19 cellular contexts compared by ENCODE assay signal in genomic region chr2:54067851-54068375, GRCh38. TPM values are rescaled to one million over a fixed set of nuclear protein-coding genes. Genes with fewer than 3 reads are reported as not detected.
DNase-seq lines count a peak whose midpoint lies in the region; ATAC-seq, FAIRE-seq and TF ChIP-seq lines count a peak whose summit lies in the region.
"Had no signal": no experiment of that assay in that cellular context is flagged by ENCODE, and none has a peak within 500 bp of the region (broad histone marks: within the 10 kb centered on the region; RNA-seq: fewer than 3 reads in every experiment).

No MANE protein-coding gene starts in this region.

- in situ Hi-C loops in IMR-90 (cut with MboI; ENCODE audit: low sequenced_read_pairs) (no loop called here), K562 (cut with MboI) (no loop called here)

- no peak overlapping the region for H4K8ac ChIP-seq in IMR-90 (ENCODE audit: low read depth in 2 of 2, low read length in 2 of 2)

- H3K4ac ChIP-seq in IMR-90 (ENCODE audit: low read depth, low read length): no peak overlapping the region

- POLR2A ChIA-PET in IMR-90 (lab: Charles Lee; ENCODE audit: unreplicated experiment) (interaction anchor here (0.6 kb wide), 1 partner anchor 9 kb away, joined by 6 read pairs; no protein-coding TSS in a partner anchor), K562 (lab: Yijun Ruan, JAX) (interaction anchor here (0.6 to 1.1 kb wide), 4 partner anchors 15 to 31 kb away, joined by 3 to 4 read pairs (median 3); no protein-coding TSS in a partner anchor)
- POLR2A ChIA-PET in activated CD4-positive, alpha-beta T cell treated with anti-CD3 and anti-CD28 coated beads for 36 hours (lab: Charles Lee): no interaction called here

- no peak overlapping the region for H4K5ac ChIP-seq in IMR-90 (ENCODE audit: low read depth, low read length)

- H3K23ac ChIP-seq in IMR-90 (ENCODE audit: low read depth, low read length): no peak overlapping the region

- TF ChIP-seq RAD21 in IMR-90 (IDR thresholded peaks at IDR 0.05; ENCODE audit: low read length) (no peak), K562 (CRISPR knock-in tag; conservative IDR thresholded peaks at IDR 0.05 in 1 of 2, IDR thresholded peaks at IDR 0.05 in 1 of 2) (no peak)

- no peaks in the 10 kb centered on the region for H3K79me2 ChIP-seq in K562 (ENCODE audit: control insufficient read depth, insufficient read depth, low read length)

- CTCF ChIA-PET in IMR-90 (lab: Yijun Ruan, JAX) (no interaction called here), K562 (lab: Yijun Ruan, JAX; ENCODE audit: low intra/inter-chr PET ratio) (no interaction called here)
- CTCF ChIA-PET in activated CD4-positive, alpha-beta T cell treated with anti-CD3 and anti-CD28 coated beads for 36 hours (lab: Charles Lee): no interaction called here

- no peak overlapping the region for H3K27ac Mint-ChIP-seq in activated CD4-positive, alpha-beta T cell treated with anti-CD3 and anti-CD28 coated beads for 36 hours

- H3K9me3 ChIP-seq in IMR-90 (ENCODE audit: control insufficient read depth, insufficient read depth, low read length) (no peaks in the 10 kb centered on the region), K562 (replicated peaks; ENCODE audit: control insufficient read depth, insufficient read depth, low read depth, low read length) (no peaks in the 10 kb centered on the region), pancreas (no peaks in the 10 kb centered on the region)
- H3K9me3 ChIP-seq: BLaER1 had no signal

- TF ChIP-seq POLR2A in IMR-90 (IDR thresholded peaks at IDR 0.05; ENCODE audit: low read depth, low read length): no peak
- TF ChIP-seq POLR2A in K562 (conservative IDR thresholded peaks at IDR 0.05): no peak

- H3K36me3 Mint-ChIP-seq in activated CD4-positive, alpha-beta T cell treated with anti-CD3 and anti-CD28 coated beads for 36 hours (ENCODE audit: low read depth): no peaks in the 10 kb centered on the region

- H3K4me3 Mint-ChIP-seq in activated CD4-positive, alpha-beta T cell treated with anti-CD3 and anti-CD28 coated beads for 36 hours: no peak overlapping the region

- no peaks in the 10 kb centered on the region for H3K4me1 Mint-ChIP-seq in activated CD4-positive, alpha-beta T cell treated with anti-CD3 and anti-CD28 coated beads for 36 hours

- H3K4me2 ChIP-seq in IMR-90 (ENCODE audit: low read depth, low read length): peak overlapping the region; percentile 47; the same call in 1 of the 2 replicates
- H3K4me2 ChIP-seq in K562 (ENCODE audit: insufficient read depth, low read length): no peak overlapping the region
- H3K4me2 ChIP-seq: BLaER1 had no signal

- dilution Hi-C loops in IMR-90 (cut with HindIII; ENCODE audit: low sequenced_read_pairs, unreplicated experiment): no loop called here

- H3K27me3 ChIP-seq in IMR-90 (ENCODE audit: control insufficient read depth, insufficient read depth, low read length) (no peaks in the 10 kb centered on the region), K562 (ENCODE audit: control insufficient read depth in 2 of 2, insufficient read depth in 2 of 2, low read length in 2 of 2) (no peaks in the 10 kb centered on the region), pancreas (no peaks in the 10 kb centered on the region)
- H3K27me3 ChIP-seq: BLaER1 had no signal

- peak; percentile 36 for DNase-seq in ELR (ENCODE audit: low read depth)
- DNase-seq in IMR-90: peak; percentile 66
- DNase-seq in K562 (ENCODE audit: extremely low read depth in 1 of 4, low spot score in 3 of 4): no peak
- no peak for DNase-seq in pancreas
- no peak for DNase-seq in activated CD4-positive, alpha-beta T cell treated with anti-CD3 and anti-CD28 coated beads for 36 hours
- no peak for DNase-seq in NCI-H748 treated with DMSO at 0.1 percent for 48 hours (lab: John Stamatoyannopoulos, UW)
- no peak for DNase-seq in cortex of kidney (lab: John Stamatoyannopoulos, UW)
- DNase-seq: KBM-7, MM.1S, NCI-H1105 treated with DMSO at 0.1 percent for 48 hours, NCI-H1930, NCI-H2171, NCI-H446 treated with DMSO at 0.1 percent for 48 hours, NCI-H774, SHP77 had no signal

- TF ChIP-seq CTCF in IMR-90 (conservative IDR thresholded peaks at IDR 0.05; ENCODE audit: low read depth, low read length) (no peak), K562 (IDR thresholded peaks at IDR 0.05 in 2 of 3, conservative IDR thresholded peaks at IDR 0.05 in 1 of 3; ENCODE audit: insufficient read depth in 2 of 3, low read depth in 1 of 3, low read length in 3 of 3) (no peak), pancreas (IDR thresholded peaks at IDR 0.05) (no peak)

- no peak overlapping the region for H2AK5ac ChIP-seq in IMR-90 (ENCODE audit: low read depth, low read length)

- H2BK15ac ChIP-seq in IMR-90 (ENCODE audit: low read depth, low read length): no peak overlapping the region

- no peak overlapping the region for H2AK9ac ChIP-seq in IMR-90 (replicated peaks; ENCODE audit: low read depth, low read length, poor library complexity)

- H3K9me1 ChIP-seq in IMR-90 (ENCODE audit: insufficient read depth, low read length) (0 out of 2 replicates have a peak, but pooled peaks cover 3% of the 10 kb centered on the region), K562 (ENCODE audit: control insufficient read depth, insufficient read depth, low read length) (no peaks in the 10 kb centered on the region)

- H4K20me1 ChIP-seq in IMR-90 (ENCODE audit: insufficient read depth, low read length) (no peaks in the 10 kb centered on the region), K562 (replicated peaks; ENCODE audit: control insufficient read depth, insufficient read depth, low read length) (no peaks in the 10 kb centered on the region)
- H4K20me1 ChIP-seq: BLaER1 had no signal

- no peak overlapping the region for H4K91ac ChIP-seq in IMR-90 (ENCODE audit: insufficient read depth, low read depth, low read length)

- no peak overlapping the region for H2BK5ac ChIP-seq in IMR-90 (ENCODE audit: low read depth, low read length, poor library complexity, severe bottlenecking)

- no TSS peak for BruUV-seq in IMR-90 (replicated peaks; lab: Mats Ljungman, UMichigan)
- no TSS peak for BruUV-seq in K562 (replicated peaks; lab: Mats Ljungman, UMichigan)

- H3K9ac ChIP-seq in IMR-90 (ENCODE audit: low read depth, low read length) (no peak overlapping the region), K562 (ENCODE audit: insufficient read depth in 1 of 2, low read depth in 2 of 2, low read length in 2 of 2) (no peak overlapping the region)
- H3K9ac ChIP-seq: BLaER1 had no signal

- FAIRE-seq in K562 (lab: Jason Lieb, UNC): no peak
- FAIRE-seq in pancreas (lab: Jason Lieb, UNC): no peak
- FAIRE-seq: RCC 7860 had no signal

- peaks cover 7% of the 10 kb centered on the region for H3K4me1 ChIP-seq in IMR-90 (ENCODE audit: control insufficient read depth, insufficient read depth, low read length)
- H3K4me1 ChIP-seq in K562 (replicated peaks in 1 of 2; ENCODE audit: control insufficient read depth in 2 of 2, insufficient read depth in 2 of 2, low read length in 2 of 2): peaks cover 0 to 7% of the 10 kb centered on the region in 2 experiments; a peak in 3 of 5 replicates
- peaks cover 0 to 15% (median 0%) of the 10 kb centered on the region in 3 donors for H3K4me1 ChIP-seq in pancreas
- H3K4me1 ChIP-seq: BLaER1 had no signal

- WGBS in IMR-90 (ENCODE audit: extremely low coverage in 2 of 2, insufficient read length in 1 of 2), 2 experiments: 40% methylated on average over 1 of the region's 5 CpGs; no CpG with 5 or more reads in 1 of the 2 experiments
- 42% methylated on average over 5 of the region's 5 CpGs for WGBS in K562 (ENCODE audit: insufficient coverage, low coverage, missing lambda C conversion rate)
- 46 to 47% methylated on average over 5 of the region's 5 CpGs for WGBS in pancreas, 2 donors

- H3K18ac ChIP-seq in IMR-90 (ENCODE audit: low read depth, low read length): no peak overlapping the region

- H3K27ac ChIP-seq in IMR-90 (ENCODE audit: insufficient read depth, low read length) (no peak overlapping the region), K562 (ENCODE audit: extremely low read depth, low read depth, low read length) (no peak overlapping the region), pancreas (no peak overlapping the region)
- H3K27ac ChIP-seq: BLaER1, HL-60 had no signal

- H3K9me3 Mint-ChIP-seq in activated CD4-positive, alpha-beta T cell treated with anti-CD3 and anti-CD28 coated beads for 36 hours (ENCODE audit: low read depth): no peaks in the 10 kb centered on the region

- H2AFZ ChIP-seq in IMR-90 (replicated peaks; ENCODE audit: low read length, poor library complexity) (no peak overlapping the region), K562 (ENCODE audit: low read depth, low read length) (no peak overlapping the region)

- no peak overlapping the region for H3K4me3 ChIP-seq in IMR-90 (ENCODE audit: insufficient read depth, low read depth, low read length)
- H3K4me3 ChIP-seq in K562: no peak overlapping the region
- no peak overlapping the region for H3K4me3 ChIP-seq in pancreas
- H3K4me3 ChIP-seq: BLaER1 had no signal

- 0 out of 2 replicates have a peak, but pooled peaks have one; percentile 30 for ATAC-seq in IMR-90 (ENCODE audit: low read depth)
- ATAC-seq in K562: peak; percentile 33; the same call in 1 of the 3 replicates
- peak in 3 of 4 donors; percentile 37 to 67 (median 43) for ATAC-seq in pancreas
- ATAC-seq in activated CD4-positive, alpha-beta T cell treated with anti-CD3 and anti-CD28 coated beads for 36 hours: no peak
- ATAC-seq: SK-N-SH treated with all-trans-retinoic acid at 6 μM for 48 hours had no signal

- no peaks in the 10 kb centered on the region for H3K79me1 ChIP-seq in IMR-90 (ENCODE audit: low read depth in 1 of 2, low read length in 2 of 2)

- no peak for TF ChIP-seq EP300 in K562 (IDR thresholded peaks at IDR 0.05; ENCODE audit: low read length)

- no peak overlapping the region for H2BK120ac ChIP-seq in IMR-90 (ENCODE audit: low read depth, low read length)

- H3K36me3 ChIP-seq in IMR-90 (ENCODE audit: control insufficient read depth, insufficient read depth, low read length): no peaks in the 10 kb centered on the region
- no peaks in the 10 kb centered on the region for H3K36me3 ChIP-seq in K562 (ENCODE audit: control insufficient read depth, insufficient read depth, low read length)
- no peaks in the 10 kb centered on the region for H3K36me3 ChIP-seq in pancreas
- H3K36me3 ChIP-seq: BLaER1 had no signal

- H2BK20ac ChIP-seq in IMR-90 (ENCODE audit: low read depth, low read length): no peak overlapping the region

- no peak overlapping the region for H3K56ac ChIP-seq in IMR-90 (ENCODE audit: extremely low read depth, insufficient read depth, low read length)

- no peak overlapping the region for H3K14ac ChIP-seq in IMR-90 (replicated peaks; ENCODE audit: low read depth, low read length)

- no peaks in the 10 kb centered on the region for H3K27me3 Mint-ChIP-seq in activated CD4-positive, alpha-beta T cell treated with anti-CD3 and anti-CD28 coated beads for 36 hours

- intact Hi-C loops in IMR-90 (cut with micrococcal nuclease) (loop anchor here (5.0 kb wide), 1 partner anchor 96 kb away; the partner anchor contains the start of gene PSME4), K562 (cut with micrococcal nuclease) (no loop called here), pancreas (cut with DNase I) (no loop called here)
- intact Hi-C loops in activated CD4-positive, alpha-beta T cell treated with anti-CD3 and anti-CD28 coated beads for 36 hours (cut with DNase I, micrococcal nuclease): no loop called here

RNA-seq across cellular contexts. Expression of gene ACYP2, which starts 47.5 kb away (rescaled TPM):
- total RNA-seq in IMR-90 (2012; rRNA removed) (3.9 and 5.8 TPM in 2 replicates), K562 (2014; rRNA removed) (2.2 and 3.0 TPM in 2 replicates), K562 (2014; rRNA removed; fragmentation: Illumina TruSeq; extraction: Trizol) (1.3 and 1.8 TPM in 2 replicates), K562 (2015; rRNA removed; fragmentation: Illumina TruSeq; extraction: Trizol) (1.9 and 2.2 TPM in 2 replicates), K562 (2021) (3.4 and 4.1 TPM in 2 replicates), pancreas (10 to 100 TPM in 3 of 6 donors, 1 to 10 TPM in 3; 8.0 to 12.9 (median 9.4) TPM)
- polyA plus RNA-seq in IMR-90 (2012; rRNA removed) (5.9 and 7.4 TPM in 2 replicates), K562 (2011; rRNA removed) (2.2 and 3.1 TPM in 2 replicates), K562 (2014; fragmentation: Illumina TruSeq; extraction: Trizol) (1.0 and 1.2 TPM in 2 replicates), K562 (2014; fragmentation: Nextera tagmentation; extraction: Ambion mirVana) (1 to 10 TPM; 1.9 to 2.2 TPM), K562 (2014; rRNA removed) (2.0 and 3.4 TPM in 2 replicates), pancreas (10 to 100 TPM; 15.1 to 18.0 TPM)
- 3.6 and 5.3 TPM in 2 replicates for polyA plus RNA-seq in IMR-90 (2012; cell fraction: cytosol; rRNA removed)
- polyA plus RNA-seq in IMR-90 (2012; cell fraction: nucleus; rRNA removed; ENCODE audit: low replicate concordance): 1.6 and 3.7 TPM in 2 replicates
- total RNA-seq in K562 (2011; cell fraction: chromatin; rRNA removed; ENCODE audit: low replicate concordance): 3.8 and 6.9 TPM in 2 replicates
- total RNA-seq in K562 (2011; cell fraction: nucleolus; rRNA removed): 3.0 and 3.3 TPM in 2 replicates
- 5.1 and 11.3 TPM in 2 replicates for total RNA-seq in K562 (2011; cell fraction: nucleoplasm; rRNA removed)
- polyA plus RNA-seq in K562 (2011; cell fraction: cytosol; rRNA removed): 2.8 and 3.8 TPM in 2 replicates
- 1.4 and 2.0 TPM in 2 replicates for polyA plus RNA-seq in K562 (2011; cell fraction: nucleus; rRNA removed)
- polyA plus RNA-seq in K562 (2012): 5.2 and 6.5 TPM in 2 replicates
- 1.1 and 2.8 TPM in 2 replicates for polyA minus RNA-seq in K562 (2011; rRNA and poly(A)+ RNA removed)
- 1.0 and 1.4 TPM in 2 replicates for polyA minus RNA-seq in K562 (2011; cell fraction: cytosol; rRNA and poly(A)+ RNA removed)
- polyA minus RNA-seq in K562 (2011; cell fraction: nucleus; rRNA and poly(A)+ RNA removed): 2.7 and 4.7 TPM in 2 replicates
- total RNA-seq in activated CD4-positive, alpha-beta T cell treated with anti-CD3 and anti-CD28 coated beads for 36 hours: 1 to 10 TPM; 6.0 to 6.9 TPM

Comparison
In these comparisons a context has a peak if more than half of its experiments do, and no peak if none do; other contexts are left out.
1. DNase-seq: peak in ELR (single experiment) and IMR-90 (single experiment); none in K562 (0 of 4), pancreas (0 of 6), activated CD4-positive, alpha-beta T cell treated with anti-CD3 and anti-CD28 coated beads for 36 hours (single experiment), NCI-H748 treated with DMSO at 0.1 percent for 48 hours (single experiment) and cortex of kidney (single experiment).